ENCODE assay signal across 18 cellular contexts in the genomic region with DNA sequence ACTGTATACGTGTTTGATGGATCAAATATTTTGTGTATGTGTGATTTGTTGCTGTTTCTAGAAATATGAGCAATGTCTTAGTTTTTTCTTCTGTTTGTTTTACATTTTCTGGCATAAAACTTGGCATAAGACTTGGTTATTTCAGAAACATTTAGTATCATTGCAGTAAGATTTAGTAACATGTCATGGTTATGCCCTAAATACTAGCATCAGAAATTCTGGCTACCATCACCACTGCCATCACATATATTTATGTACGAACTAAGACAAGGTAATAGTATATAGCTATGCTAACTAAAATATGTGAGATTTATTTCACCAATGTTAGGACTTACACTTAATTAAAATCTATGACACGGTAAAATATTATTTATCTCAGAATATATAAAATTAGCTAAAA.
"Had no signal": no experiment of that assay in that cellular context is flagged by ENCODE, and none has a peak within 500 bp of the region (broad histone marks: within the 10 kb centered on the region; RNA-seq: fewer than 3 reads in every experiment).

No MANE protein-coding gene starts in this region.

- H3K9me3 Mint-ChIP-seq: naive B cell had no signal

- H3K4me1 ChIP-seq: esophagus muscularis mucosa, foreskin keratinocyte, gastroesophageal sphincter, left lung, lower lobe of right lung had no signal

- H3K4me3 Mint-ChIP-seq: mesothelial cell of epicardium, naive B cell had no signal

- H3K27me3 ChIP-seq: esophagus muscularis mucosa, foreskin keratinocyte, heart left ventricle, left lung had no signal

- DNase-seq: dermis blood vessel endothelial cell; dorsolateral prefrontal cortex; effector CD4-positive, alpha-beta T cell; effector memory CD4-positive, alpha-beta T cell; foreskin keratinocyte; heart left ventricle; hippocampal formation; left cardiac atrium; left lung; left ventricle myocardium superior; lower lobe of right lung; mesenchymal stem cell; mucosa of descending colon; naive B cell had no signal

- H3K27ac Mint-ChIP-seq: mesothelial cell of epicardium, naive B cell had no signal

- H3K9me3 ChIP-seq: esophagus muscularis mucosa, gastroesophageal sphincter, heart left ventricle, left lung, lower lobe of right lung, mucosa of descending colon had no signal

- H3K4me3 ChIP-seq: coronary artery, dorsolateral prefrontal cortex, esophagus muscularis mucosa, gastroesophageal sphincter, heart left ventricle, left lung, lower lobe of right lung, mucosa of descending colon had no signal

- H3K27ac ChIP-seq: coronary artery, dorsolateral prefrontal cortex, esophagus muscularis mucosa, foreskin keratinocyte, gastroesophageal sphincter, heart left ventricle, left lung, lower lobe of right lung had no signal

- H3K36me3 ChIP-seq: esophagus muscularis mucosa, gastroesophageal sphincter, heart left ventricle, left lung, lower lobe of right lung had no signal

- ATAC-seq: foreskin keratinocyte, gastroesophageal sphincter, heart left ventricle, left cardiac atrium, left lung, left ventricle myocardium superior, lower lobe of right lung, mucosa of descending colon had no signal

- H3K36me3 Mint-ChIP-seq: mesothelial cell of epicardium, naive B cell had no signal
